ENCODE assay signal across 8 cellular contexts in the genomic region with DNA sequence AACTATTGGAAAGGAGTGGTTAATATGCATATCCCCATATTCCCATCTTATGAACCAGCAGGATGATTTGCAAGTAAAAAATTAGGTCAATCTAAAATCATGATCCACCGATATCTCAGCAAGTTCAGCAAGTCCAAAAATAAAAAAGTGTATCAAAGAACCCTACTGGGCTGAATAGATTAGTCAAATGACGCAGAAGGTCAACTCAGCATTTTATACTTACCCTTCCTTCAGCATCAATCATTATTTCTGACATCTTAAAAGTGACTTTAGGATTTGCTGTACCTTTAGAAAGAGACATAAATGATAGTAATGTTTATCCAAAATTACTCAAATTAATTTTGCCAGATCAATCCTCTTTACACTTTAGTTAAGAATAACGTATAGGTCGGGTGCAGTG.
"Had no signal": no experiment of that assay in that cellular context is flagged by ENCODE, and none has a peak within 500 bp of the region (broad histone marks: within the 10 kb centered on the region; RNA-seq: fewer than 3 reads in every experiment).

No MANE protein-coding gene starts in this region.

- H3K27me3 Mint-ChIP-seq: IgD-negative memory B cell had no signal

- ATAC-seq: GM23338 had no signal

- H2AFZ ChIP-seq: GM23338 had no signal

- H3K27ac Mint-ChIP-seq: GM23338, H9 had no signal

- H3K4me1 Mint-ChIP-seq: GM23338, H9 had no signal

- DNase-seq: H9, HCEC 1CT, KG1 had no signal

- H3K4me3 ChIP-seq: GM23338 had no signal

- H3K9me3 Mint-ChIP-seq: GM23338, H9, IgD-negative memory B cell had no signal

- FAIRE-seq: H1, H54, HTR-8/SVneo had no signal

- H3K4me3 Mint-ChIP-seq: GM23338, H9, IgD-negative memory B cell had no signal

- H3K4me2 ChIP-seq: GM23338 had no signal
